ENCODE assay signal across 8 cellular contexts in genomic region chr16:48054881-48055601, GRCh38.
DNase-seq lines count a peak whose midpoint lies in the region; ATAC-seq and TF ChIP-seq lines count a peak whose summit lies in the region.

No MANE protein-coding gene starts in this region.

- no peak overlapping the region for H3K4me3 ChIP-seq in parathyroid adenoma (ENCODE audit: low read depth, low read length)

- H3K9ac ChIP-seq in parathyroid adenoma, result no peak overlapping the region

- peak overlapping the region; percentile 22 for H3K4me2 ChIP-seq in parathyroid adenoma (ENCODE audit: low read length)

- peak; percentile 59 for TF ChIP-seq CTCF in parathyroid adenoma (IDR thresholded peaks at IDR 0.05)

- intact Hi-C loops in head of caudate nucleus (cut with DNase I), result loop anchor here (10.0 kb wide), 1 partner anchor 910 kb away; the partner anchor contains the start of gene NETO2

- no peaks in the 10 kb centered on the region for H3K9me3 ChIP-seq in parathyroid adenoma (ENCODE audit: control insufficient read depth, low read length)

- DNase-seq in activated T-cell treated with anti-CD3 and anti-CD28 coated beads for 48 hours (ENCODE audit: low read depth) (peak; percentile 7), activated T-cell treated with anti-CD3 and anti-CD28 coated beads for 4 hours (no peak), NCI-H345 (lab: John Stamatoyannopoulos, UW) (peak; percentile 20), head of caudate nucleus (peak; percentile 59 to 90 (median 76)), cortex of kidney (lab: John Stamatoyannopoulos, UW) (no peak)
- DNase-seq in activated naive CD4-positive, alpha-beta T cell treated with anti-CD3 and anti-CD28 coated beads, Interleukin-2, amount 50 U/mL, for 16 hours, result peak; percentile 15

- peak; percentile 83 for ATAC-seq in HG02852 (IDR thresholded peaks at IDR 0.05; ENCODE audit: unreplicated experiment)

- H2AFZ ChIP-seq in parathyroid adenoma, result peak overlapping the region; percentile 72

- no peak overlapping the region for H3K27ac ChIP-seq in parathyroid adenoma

- H3K79me2 ChIP-seq in parathyroid adenoma, result no peaks in the 10 kb centered on the region

- no peaks in the 10 kb centered on the region for H3K27me3 ChIP-seq in parathyroid adenoma (ENCODE audit: control insufficient read depth, insufficient read depth, low read length)

- no peaks in the 10 kb centered on the region for H3K36me3 ChIP-seq in parathyroid adenoma (ENCODE audit: control insufficient read depth, insufficient read depth, low read length)

- no peaks in the 10 kb centered on the region for H3K4me1 ChIP-seq in parathyroid adenoma

Comparison
In these comparisons a context has a peak if more than half of its experiments do, and no peak if none do; other contexts are left out.
1. DNase-seq: peak in activated T-cell treated with anti-CD3 and anti-CD28 coated beads for 48 hours (single experiment), NCI-H345 (single experiment), activated naive CD4-positive, alpha-beta T cell treated with anti-CD3 and anti-CD28 coated beads, Interleukin-2, amount 50 U/mL, for 16 hours (single experiment) and head of caudate nucleus (42 of 42); none in activated T-cell treated with anti-CD3 and anti-CD28 coated beads for 4 hours (single experiment) and cortex of kidney (single experiment).